Comparison of ENCODE assay signal across 38 cellular contexts in genomic region chr17:63855185-63855584, GRCh38. TPM values are rescaled to one million over a fixed set of nuclear protein-coding genes. Genes with fewer than 3 reads are reported as not detected.
"Had no signal": no experiment of that assay in that cellular context is flagged by ENCODE, and none has a peak within 500 bp of the region (broad histone marks: within the 10 kb centered on the region; RNA-seq: fewer than 3 reads in every experiment).

No MANE protein-coding gene starts in this region.

- H3K9me3 ChIP-seq: adrenal gland, body of pancreas, breast epithelium had no signal

- H3K27me3 Mint-ChIP-seq: activated CD8-positive, alpha-beta T cell treated with anti-CD3 and anti-CD28 coated beads for 36 hours; activated naive CD8-positive, alpha-beta T cell treated with anti-CD3 and anti-CD28 coated beads for 36 hours; activated T-helper 17 cell treated with anti-CD3 and anti-CD28 coated beads, Interleukin-2, amount 50 U/mL, for 72 hours had no signal

- FAIRE-seq: astrocyte, TTC549 had no signal

- H3K36me3 ChIP-seq: adrenal gland, brain microvascular endothelial cell, breast epithelium had no signal

- H3K27me3 ChIP-seq: adrenal gland, body of pancreas, brain microvascular endothelial cell, breast epithelium had no signal

- H3K4me3 Mint-ChIP-seq: activated B cell treated with CpG ODN at 0.5 μM for 24 hours; activated CD4-positive, alpha-beta memory T cell treated with anti-CD3 and anti-CD28 coated beads for 36 hours; activated CD4-positive, alpha-beta T cell treated with anti-CD3 and anti-CD28 coated beads, Interleukin-2, amount 10 ng/mL, durations not matched to agents 24 days and 14 days; activated CD8-positive, alpha-beta T cell treated with anti-CD3 and anti-CD28 coated beads for 36 hours; activated naive CD4-positive, alpha-beta T cell treated with anti-CD3 and anti-CD28 coated beads for 36 hours; activated naive CD8-positive, alpha-beta T cell treated with anti-CD3 and anti-CD28 coated beads for 36 hours; activated T-cell treated with anti-CD3 and anti-CD28 coated beads, Interleukin-2, amount 50 U/mL, for 4 hours; activated T-cell treated with anti-CD3 and anti-CD28 coated beads, Interleukin-2, amount 50 U/mL, for 72 hours; activated T-helper 1 cell treated with anti-CD3 and anti-CD28 coated beads, Interleukin-12 subunit alpha, Interleukin-12 subunit beta, Interleukin-2, Interleukin-4 antibody, amounts not matched to agents 30 ng/mL and 10 ng/mL and 1 ng/mL, durations not matched to agents 14 hours and 24 hours and 36 hours; activated T-helper 17 cell treated with anti-CD3 and anti-CD28 coated beads, Interleukin-2, amount 50 U/mL, for 72 hours; T-helper 1 cell treated with Interleukin-12 subunit alpha and Interleukin-12 subunit beta and Interleukin-4 antibody, amounts not matched to agents 30 μg/mL and 1 μg/mL, for 36 hours; T-helper 2 cell treated with Interferon-gamma antibody and Interleukin-4, amounts not matched to agents 5 μg/mL and 100 μg/mL, for 36 hours had no signal

- H3K4me1 ChIP-seq: adrenal gland, body of pancreas, breast epithelium had no signal

- ATAC-seq: activated CD8-positive, alpha-beta T cell treated with anti-CD3 and anti-CD28 coated beads for 36 hours; activated naive CD4-positive, alpha-beta T cell treated with anti-CD3 and anti-CD28 coated beads, Interleukin-2, amount 50 U/mL, for 72 hours; activated T-cell treated with anti-CD3 and anti-CD28 coated beads, Interleukin-2, amount 50 U/mL, for 4 hours; activated T-cell treated with anti-CD3 and anti-CD28 coated beads, Interleukin-2, amount 50 U/mL, for 72 hours; activated T-helper 17 cell treated with anti-CD3 and anti-CD28 coated beads, Interleukin-2, amount 50 U/mL, for 72 hours; body of pancreas had no signal

- H3K9me3 Mint-ChIP-seq: activated B cell treated with CpG ODN at 0.5 μM for 24 hours; activated CD4-positive, alpha-beta memory T cell treated with anti-CD3 and anti-CD28 coated beads for 36 hours; activated CD4-positive, alpha-beta T cell treated with anti-CD3 and anti-CD28 coated beads, Interleukin-2, amount 10 ng/mL, durations not matched to agents 24 days and 14 days; activated CD8-positive, alpha-beta T cell treated with anti-CD3 and anti-CD28 coated beads for 36 hours; activated naive CD4-positive, alpha-beta T cell treated with anti-CD3 and anti-CD28 coated beads for 36 hours; activated naive CD4-positive, alpha-beta T cell treated with anti-CD3 and anti-CD28 coated beads, Interleukin-2, amount 50 U/mL, for 72 hours; activated naive CD8-positive, alpha-beta T cell treated with anti-CD3 and anti-CD28 coated beads for 36 hours; activated T-cell treated with anti-CD3 and anti-CD28 coated beads, Interleukin-2, amount 50 U/mL, for 4 hours; activated T-cell treated with anti-CD3 and anti-CD28 coated beads, Interleukin-2, amount 50 U/mL, for 72 hours; activated T-helper 1 cell treated with anti-CD3 and anti-CD28 coated beads, Interleukin-12 subunit alpha, Interleukin-12 subunit beta, Interleukin-2, Interleukin-4 antibody, amounts not matched to agents 30 ng/mL and 10 ng/mL and 1 ng/mL, durations not matched to agents 14 hours and 24 hours and 36 hours; activated T-helper 17 cell treated with anti-CD3 and anti-CD28 coated beads, Interleukin-2, amount 50 U/mL, for 72 hours; T-helper 1 cell treated with Interleukin-12 subunit alpha and Interleukin-12 subunit beta and Interleukin-4 antibody, amounts not matched to agents 30 μg/mL and 1 μg/mL, for 36 hours; T-helper 2 cell treated with Interferon-gamma antibody and Interleukin-4, amounts not matched to agents 5 μg/mL and 100 μg/mL, for 36 hours had no signal

- H3K4me3 ChIP-seq: adrenal gland, body of pancreas, breast epithelium had no signal

- H3K27ac ChIP-seq: adrenal gland, body of pancreas, brain microvascular endothelial cell, breast epithelium, VCaP had no signal

- H3K4me1 Mint-ChIP-seq: activated B cell treated with CpG ODN at 0.5 μM for 24 hours; activated CD4-positive, alpha-beta T cell treated with anti-CD3 and anti-CD28 coated beads, Interleukin-2, amount 10 ng/mL, durations not matched to agents 24 days and 14 days; activated naive CD8-positive, alpha-beta T cell treated with anti-CD3 and anti-CD28 coated beads for 36 hours; activated T-helper 17 cell treated with anti-CD3 and anti-CD28 coated beads, Interleukin-2, amount 50 U/mL, for 72 hours had no signal

- H3K27ac Mint-ChIP-seq: activated B cell treated with CpG ODN at 0.5 μM for 24 hours; activated CD4-positive, alpha-beta memory T cell treated with anti-CD3 and anti-CD28 coated beads for 36 hours; activated CD4-positive, alpha-beta T cell treated with anti-CD3 and anti-CD28 coated beads, Interleukin-2, amount 10 ng/mL, durations not matched to agents 24 days and 14 days; activated CD8-positive, alpha-beta T cell treated with anti-CD3 and anti-CD28 coated beads for 36 hours; activated naive CD4-positive, alpha-beta T cell treated with anti-CD3 and anti-CD28 coated beads for 36 hours; activated naive CD4-positive, alpha-beta T cell treated with anti-CD3 and anti-CD28 coated beads, Interleukin-2, amount 50 U/mL, for 72 hours; activated naive CD8-positive, alpha-beta T cell treated with anti-CD3 and anti-CD28 coated beads for 36 hours; activated T-cell treated with anti-CD3 and anti-CD28 coated beads, Interleukin-2, amount 50 U/mL, for 72 hours; activated T-helper 1 cell treated with anti-CD3 and anti-CD28 coated beads, Interleukin-12 subunit alpha, Interleukin-12 subunit beta, Interleukin-2, Interleukin-4 antibody, amounts not matched to agents 30 ng/mL and 10 ng/mL and 1 ng/mL, durations not matched to agents 14 hours and 24 hours and 36 hours; activated T-helper 17 cell treated with anti-CD3 and anti-CD28 coated beads, Interleukin-2, amount 50 U/mL, for 72 hours; T-helper 1 cell treated with Interleukin-12 subunit alpha and Interleukin-12 subunit beta and Interleukin-4 antibody, amounts not matched to agents 30 μg/mL and 1 μg/mL, for 36 hours; T-helper 2 cell treated with Interferon-gamma antibody and Interleukin-4, amounts not matched to agents 5 μg/mL and 100 μg/mL, for 36 hours had no signal

- H3K36me3 Mint-ChIP-seq: activated CD4-positive, alpha-beta memory T cell treated with anti-CD3 and anti-CD28 coated beads for 36 hours; activated naive CD4-positive, alpha-beta T cell treated with anti-CD3 and anti-CD28 coated beads, Interleukin-2, amount 50 U/mL, for 72 hours; activated naive CD8-positive, alpha-beta T cell treated with anti-CD3 and anti-CD28 coated beads for 36 hours had no signal

- DNase-seq: activated B cell treated with CpG ODN at 0.5 μM for 24 hours; activated CD4-positive, alpha-beta memory T cell treated with anti-CD3 and anti-CD28 coated beads for 36 hours; activated CD4-positive, alpha-beta T cell treated with anti-CD3 and anti-CD28 coated beads for 4 hours; activated CD4-positive, alpha-beta T cell treated with anti-CD3 and anti-CD28 coated beads, Interleukin-2, amount 10 ng/mL, durations not matched to agents 24 days and 14 days; activated CD4-positive, alpha-beta T cell treated with anti-CD3 and anti-CD28 coated beads, Interleukin-2, amount 50 U/mL, for 1 hour; activated CD4-positive, alpha-beta T cell treated with anti-CD3 and anti-CD28 coated beads, Interleukin-2, amount 50 U/mL, for 4 hours; activated CD4-positive, CD25-positive, alpha-beta regulatory T cell treated with anti-CD3 and anti-CD28 coated beads, Interleukin-2, amount 50 U/mL, for 72 hours; activated CD8-positive, alpha-beta memory T cell treated with anti-CD3 and anti-CD28 coated beads, Interleukin-2, amount 50 U/mL, for 4 hours; activated CD8-positive, alpha-beta T cell treated with anti-CD3 and anti-CD28 coated beads for 36 hours; activated gamma-delta T cell treated with Interleukin-2 at 50 U/mL for 16 hours; activated naive CD4-positive, alpha-beta T cell; activated naive CD4-positive, alpha-beta T cell treated with anti-CD3 and anti-CD28 coated beads for 36 hours; activated naive CD4-positive, alpha-beta T cell treated with anti-CD3 and anti-CD28 coated beads, Interleukin-2, amount 50 U/mL, for 16 hours; activated naive CD8-positive, alpha-beta T cell treated with anti-CD3 and anti-CD28 coated beads for 36 hours; activated T-cell treated with anti-CD3 and anti-CD28 coated beads for 4 hours; activated T-cell treated with anti-CD3 and anti-CD28 coated beads, Interleukin-2, amount 50 U/mL, for 1 hour; activated T-cell treated with anti-CD3 and anti-CD28 coated beads, Interleukin-2, amount 50 U/mL, for 4 hours; activated T-cell treated with anti-CD3 and anti-CD28 coated beads, Interleukin-2, amount 50 U/mL, for 72 hours; adrenal gland; amniotic stem cell; aorta; body of pancreas; brain microvascular endothelial cell; central memory CD4-positive, alpha-beta T cell; SW 1271; T-helper 1 cell; T-helper 2 cell; T-helper 9 cell had no signal

RNA-seq across cellular contexts. Expression of gene CSH2, which starts 18.3 kb away (rescaled TPM):
- total RNA-seq: activated B cell treated with CpG ODN at 0.5 μM for 24 hours; activated CD4-positive, alpha-beta memory T cell treated with anti-CD3 and anti-CD28 coated beads for 36 hours; activated CD4-positive, alpha-beta T cell treated with anti-CD3 and anti-CD28 coated beads, Interleukin-2, amount 10 ng/mL, durations not matched to agents 24 days and 14 days; activated CD8-positive, alpha-beta T cell treated with anti-CD3 and anti-CD28 coated beads for 36 hours; activated naive CD4-positive, alpha-beta T cell treated with anti-CD3 and anti-CD28 coated beads for 36 hours; activated naive CD8-positive, alpha-beta T cell treated with anti-CD3 and anti-CD28 coated beads for 36 hours; activated T-cell treated with anti-CD3 and anti-CD28 coated beads, Interleukin-2, amount 50 U/mL, for 4 hours; activated T-cell treated with anti-CD3 and anti-CD28 coated beads, Interleukin-2, amount 50 U/mL, for 72 hours; activated T-helper 1 cell treated with anti-CD3 and anti-CD28 coated beads, Interleukin-12 subunit alpha, Interleukin-12 subunit beta, Interleukin-2, Interleukin-4 antibody, amounts not matched to agents 30 ng/mL and 10 ng/mL and 1 ng/mL, durations not matched to agents 14 hours and 24 hours and 36 hours; adrenal gland; aorta; body of pancreas; breast epithelium; cardiac septum had no signal
- polyA plus RNA-seq: adrenal gland, aorta had no signal

RNA-seq across cellular contexts. Expression of gene GH2, which starts 26.6 kb away (rescaled TPM):
- total RNA-seq: activated B cell treated with CpG ODN at 0.5 μM for 24 hours; activated CD4-positive, alpha-beta memory T cell treated with anti-CD3 and anti-CD28 coated beads for 36 hours; activated CD4-positive, alpha-beta T cell treated with anti-CD3 and anti-CD28 coated beads, Interleukin-2, amount 10 ng/mL, durations not matched to agents 24 days and 14 days; activated CD8-positive, alpha-beta T cell treated with anti-CD3 and anti-CD28 coated beads for 36 hours; activated naive CD4-positive, alpha-beta T cell treated with anti-CD3 and anti-CD28 coated beads for 36 hours; activated naive CD4-positive, alpha-beta T cell treated with anti-CD3 and anti-CD28 coated beads, Interleukin-2, amount 50 U/mL, for 72 hours; activated naive CD8-positive, alpha-beta T cell treated with anti-CD3 and anti-CD28 coated beads for 36 hours; activated T-cell treated with anti-CD3 and anti-CD28 coated beads, Interleukin-2, amount 50 U/mL, for 4 hours; activated T-cell treated with anti-CD3 and anti-CD28 coated beads, Interleukin-2, amount 50 U/mL, for 72 hours; activated T-helper 1 cell treated with anti-CD3 and anti-CD28 coated beads, Interleukin-12 subunit alpha, Interleukin-12 subunit beta, Interleukin-2, Interleukin-4 antibody, amounts not matched to agents 30 ng/mL and 10 ng/mL and 1 ng/mL, durations not matched to agents 14 hours and 24 hours and 36 hours; activated T-helper 17 cell treated with anti-CD3 and anti-CD28 coated beads, Interleukin-2, amount 50 U/mL, for 72 hours; adrenal gland; aorta; astrocyte; body of pancreas; breast epithelium; cardiac septum had no signal
- polyA plus RNA-seq: adrenal gland, aorta had no signal
